Comparison of ENCODE assay signal across 11 cellular contexts in the genomic region with DNA sequence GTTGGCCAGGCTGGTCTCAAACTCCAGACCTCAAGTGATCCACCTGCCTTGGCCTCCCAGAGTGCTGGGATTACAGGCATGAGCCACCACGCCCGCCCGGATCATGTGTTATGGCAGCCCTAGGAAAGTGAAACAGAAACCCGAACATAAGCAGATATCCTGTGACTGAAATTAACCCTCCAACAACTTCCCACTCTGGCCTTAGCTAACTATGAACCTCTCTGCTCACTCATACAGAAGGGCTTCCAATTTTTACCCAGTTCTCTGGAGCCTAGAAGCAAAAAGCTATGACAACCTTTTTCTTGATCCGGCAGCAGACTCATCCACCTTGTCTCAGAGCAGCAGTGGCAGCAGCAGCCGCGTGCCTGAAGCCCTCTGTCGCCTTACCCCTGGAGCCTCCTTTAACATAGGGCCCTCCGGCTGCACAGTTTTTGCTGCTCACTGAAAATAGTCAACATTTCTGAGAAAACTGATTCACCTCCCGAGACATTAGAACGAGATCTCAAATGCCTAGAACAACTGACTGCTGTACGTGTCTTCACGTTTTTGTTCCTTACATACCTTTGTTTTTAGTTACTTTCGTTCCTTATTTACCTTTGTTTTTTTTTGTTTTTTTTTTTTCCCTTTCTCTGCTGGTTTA. TPM values are rescaled to one million over a fixed set of nuclear protein-coding genes. Genes with fewer than 3 reads are reported as not detected.
DNase-seq lines count a peak whose midpoint lies in the region; ATAC-seq and TF ChIP-seq lines count a peak whose summit lies in the region.
"Had no signal": no experiment of that assay in that cellular context is flagged by ENCODE, and none has a peak within 500 bp of the region (broad histone marks: within the 10 kb centered on the region; RNA-seq: fewer than 3 reads in every experiment).

No MANE protein-coding gene starts in this region.

- H3K9me3 ChIP-seq in HEK293 (ENCODE audit: control insufficient read depth, insufficient read depth, low read depth, low read length), result no peaks in the 10 kb centered on the region
- H3K9me3 ChIP-seq: ascending aorta, tibial nerve had no signal

- H3K4me1 Mint-ChIP-seq in activated CD4-positive, alpha-beta T cell treated with anti-CD3 and anti-CD28 coated beads for 36 hours, result peaks cover 34% of the 10 kb centered on the region

- H3K9me3 Mint-ChIP-seq in activated CD4-positive, alpha-beta T cell treated with anti-CD3 and anti-CD28 coated beads for 36 hours (ENCODE audit: low read depth), result no peaks in the 10 kb centered on the region

- no peak overlapping the region for H3K4me3 ChIP-seq in HEK293 (ENCODE audit: low read depth, low read length)
- H3K4me3 ChIP-seq in fibroblast of villous mesenchyme (ENCODE audit: low read depth, low read length), result peak overlapping the region; percentile 34
- H3K4me3 ChIP-seq: ascending aorta, lung, tibial nerve had no signal

- H3K4me3 Mint-ChIP-seq in activated CD4-positive, alpha-beta T cell treated with anti-CD3 and anti-CD28 coated beads for 36 hours, result peak overlapping the region; percentile 64

- no peaks in the 10 kb centered on the region for H3K36me3 ChIP-seq in HEK293 (ENCODE audit: control insufficient read depth in 2 of 2, insufficient read depth in 1 of 2, low read length in 2 of 2)
- H3K36me3 ChIP-seq: ascending aorta, tibial nerve had no signal

- intact Hi-C loops in activated CD4-positive, alpha-beta T cell treated with anti-CD3 and anti-CD28 coated beads for 36 hours (cut with DNase I, micrococcal nuclease), result loop anchor here (1.0 to 2.0 kb wide), 2 partner anchors 19 to 26 kb away; a partner anchor contains a TSS

- H3K36me3 Mint-ChIP-seq in activated CD4-positive, alpha-beta T cell treated with anti-CD3 and anti-CD28 coated beads for 36 hours (ENCODE audit: low read depth), result no peaks in the 10 kb centered on the region

- DNase-seq in activated CD4-positive, alpha-beta T cell treated with anti-CD3 and anti-CD28 coated beads for 36 hours, result peak; percentile 70
- DNase-seq in fibroblast of villous mesenchyme (ENCODE audit: low read depth), result peak; percentile 74
- peak; percentile 6 to 29 (median 18) for DNase-seq in stimulated activated CD4-positive, alpha-beta T cell treated with anti-CD3 and anti-CD28 coated beads, TNF-alpha, amount 100 ng/mL, for 24 hours (ENCODE audit: low read depth in 3 of 3)
- no peak for DNase-seq in NCI-H2196 (lab: John Stamatoyannopoulos, UW; ENCODE audit: unreplicated experiment)
- no peak for DNase-seq in hippocampal formation (lab: John Stamatoyannopoulos, UW)
- DNase-seq in NCI-H2227 (lab: John Stamatoyannopoulos, UW; ENCODE audit: unreplicated experiment), result no peak
- no peak for DNase-seq in RKO (ENCODE audit: low spot score)

- ATAC-seq in activated CD4-positive, alpha-beta T cell treated with anti-CD3 and anti-CD28 coated beads for 36 hours, result peak; percentile 92

- no peaks in the 10 kb centered on the region for H3K4me1 ChIP-seq in HEK293 (ENCODE audit: control insufficient read depth, insufficient read depth, low read length)
- H3K4me1 ChIP-seq: ascending aorta had no signal

- POLR2A ChIA-PET in HEK293 (lab: Yijun Ruan, JAX), result interaction anchor here (0.6 to 1.0 kb wide), 2 partner anchors 9 to 338 kb away, joined by 3 read pairs; a partner anchor contains a TSS
- POLR2A ChIA-PET in activated CD4-positive, alpha-beta T cell treated with anti-CD3 and anti-CD28 coated beads for 36 hours (lab: Charles Lee), result interaction anchor here (0.5 to 1.5 kb wide), 2 partner anchors 19 to 21 kb away, joined by 4 to 5 read pairs; a partner anchor contains a TSS

- H3K27ac Mint-ChIP-seq in activated CD4-positive, alpha-beta T cell treated with anti-CD3 and anti-CD28 coated beads for 36 hours, result peak overlapping the region; percentile 96

- CTCF ChIA-PET in HEK293 (lab: Yijun Ruan, JAX), result interaction anchor here (0.6 to 2.4 kb wide), 6 partner anchors 22 to 1169 kb away, joined by 3 to 10 read pairs (median 5); no protein-coding TSS in a partner anchor
- CTCF ChIA-PET in activated CD4-positive, alpha-beta T cell treated with anti-CD3 and anti-CD28 coated beads for 36 hours (lab: Charles Lee), result interaction anchor here (1.1 to 2.2 kb wide), 4 partner anchors 8 to 34 kb away, joined by 3 to 10 read pairs (median 5); a partner anchor contains a TSS

- TF ChIP-seq CTCF in HEK293 (tag by site-specific recombination; IDR thresholded peaks at IDR 0.05) (no peak), fibroblast of villous mesenchyme (IDR thresholded peaks at IDR 0.05; ENCODE audit: insufficient read depth, low read depth, low read length) (no peak)

- H3K27me3 Mint-ChIP-seq in activated CD4-positive, alpha-beta T cell treated with anti-CD3 and anti-CD28 coated beads for 36 hours, result no peaks in the 10 kb centered on the region

- H3K27ac ChIP-seq in HEK293 (ENCODE audit: extremely low read depth, low read depth, low read length), result no peak overlapping the region
- H3K27ac ChIP-seq: ascending aorta had no signal

TF ChIP-seq in HEK293, 187 proteins besides CTCF, POLR2A, EP300 and RAD21:
- TF ChIP-seq PRDM1 (tag by site-specific recombination; IDR thresholded peaks at IDR 0.05) (no peak), SETDB1 (IDR thresholded peaks at IDR 0.05; ENCODE audit: insufficient read length, low read length) (peak; percentile 21)

RNA-seq across cellular contexts. Expression of a gene that starts 9.3 kb away (rescaled TPM):
- 10 to 100 TPM; 48.6 to 54.1 TPM for total RNA-seq in activated CD4-positive, alpha-beta T cell treated with anti-CD3 and anti-CD28 coated beads for 36 hours
- 80.7 and 91.8 TPM in 2 replicates for total RNA-seq in fibroblast of villous mesenchyme

RNA-seq across cellular contexts. Expression of a gene that starts 18.8 kb away (rescaled TPM):
- total RNA-seq in activated CD4-positive, alpha-beta T cell treated with anti-CD3 and anti-CD28 coated beads for 36 hours, result 10 to 100 TPM; 11.0 to 17.6 TPM
- 15.1 and 16.1 TPM in 2 replicates for total RNA-seq in fibroblast of villous mesenchyme

RNA-seq across cellular contexts. Expression of a gene that starts 55.7 kb away (rescaled TPM):
- total RNA-seq in activated CD4-positive, alpha-beta T cell treated with anti-CD3 and anti-CD28 coated beads for 36 hours, result 10 to 100 TPM; 12.5 to 16.8 TPM
- 12.1 and 13.2 TPM in 2 replicates for total RNA-seq in fibroblast of villous mesenchyme

Comparison
In these comparisons a context has a peak if more than half of its experiments do, and no peak if none do; other contexts are left out.
1. DNase-seq: peak in activated CD4-positive, alpha-beta T cell treated with anti-CD3 and anti-CD28 coated beads for 36 hours (single experiment), fibroblast of villous mesenchyme (single experiment) and stimulated activated CD4-positive, alpha-beta T cell treated with anti-CD3 and anti-CD28 coated beads, TNF-alpha, amount 100 ng/mL, for 24 hours (3 of 3); none in NCI-H2196 (single experiment), hippocampal formation (0 of 2), NCI-H2227 (single experiment) and RKO (single experiment).